ENCODE assay signal across 1 cellular context in the genomic region with DNA sequence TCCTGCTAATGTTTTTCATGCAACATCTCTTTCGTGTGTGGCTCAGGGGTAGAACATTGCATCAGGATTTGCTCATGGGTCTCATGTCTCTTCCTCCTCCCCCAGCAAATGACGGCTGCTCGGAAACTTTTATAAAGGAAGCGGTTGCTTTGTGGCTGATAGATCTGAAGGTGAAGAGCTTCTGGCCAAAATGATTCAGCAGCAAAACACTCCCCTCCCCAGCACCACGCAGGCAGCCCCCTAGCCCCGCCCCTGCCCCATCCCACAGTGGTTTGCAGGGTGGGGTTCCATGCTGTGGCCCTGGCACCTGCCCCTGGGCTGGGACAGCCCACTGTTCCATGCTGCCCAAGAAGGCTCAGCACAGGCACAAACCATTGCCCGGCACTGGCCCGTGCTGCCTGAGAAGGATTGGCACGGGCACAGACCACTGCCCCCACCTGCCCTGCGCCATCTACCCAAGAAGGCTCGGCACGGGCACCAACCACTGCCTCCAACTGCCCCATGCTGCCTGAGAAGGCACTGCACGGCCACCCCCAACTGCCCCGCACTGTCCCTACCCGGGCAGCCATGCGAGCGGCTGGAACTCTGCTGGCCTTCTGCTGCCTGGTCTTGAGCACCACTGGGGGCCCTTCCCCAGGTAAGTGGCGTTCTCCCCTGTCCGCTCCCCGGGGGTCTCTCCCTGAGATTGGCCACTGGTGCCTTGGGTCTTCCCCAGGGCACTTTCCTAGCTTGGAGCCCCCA.
TF ChIP-seq lines count a peak whose summit lies in the region.

A gene with protein sequence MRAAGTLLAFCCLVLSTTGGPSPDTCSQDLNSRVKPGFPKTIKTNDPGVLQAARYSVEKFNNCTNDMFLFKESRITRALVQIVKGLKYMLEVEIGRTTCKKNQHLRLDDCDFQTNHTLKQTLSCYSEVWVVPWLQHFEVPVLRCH (plus strand): TSS at position 331 of the 741 bp plus-strand sequence. CDS start 237 bp downstream, at position 568.

TF ChIP-seq in SK-N-SH, 30 proteins besides CTCF, POLR2A, EP300 and RAD21 (continued from another document):
- TF ChIP-seq, protein P1, sequence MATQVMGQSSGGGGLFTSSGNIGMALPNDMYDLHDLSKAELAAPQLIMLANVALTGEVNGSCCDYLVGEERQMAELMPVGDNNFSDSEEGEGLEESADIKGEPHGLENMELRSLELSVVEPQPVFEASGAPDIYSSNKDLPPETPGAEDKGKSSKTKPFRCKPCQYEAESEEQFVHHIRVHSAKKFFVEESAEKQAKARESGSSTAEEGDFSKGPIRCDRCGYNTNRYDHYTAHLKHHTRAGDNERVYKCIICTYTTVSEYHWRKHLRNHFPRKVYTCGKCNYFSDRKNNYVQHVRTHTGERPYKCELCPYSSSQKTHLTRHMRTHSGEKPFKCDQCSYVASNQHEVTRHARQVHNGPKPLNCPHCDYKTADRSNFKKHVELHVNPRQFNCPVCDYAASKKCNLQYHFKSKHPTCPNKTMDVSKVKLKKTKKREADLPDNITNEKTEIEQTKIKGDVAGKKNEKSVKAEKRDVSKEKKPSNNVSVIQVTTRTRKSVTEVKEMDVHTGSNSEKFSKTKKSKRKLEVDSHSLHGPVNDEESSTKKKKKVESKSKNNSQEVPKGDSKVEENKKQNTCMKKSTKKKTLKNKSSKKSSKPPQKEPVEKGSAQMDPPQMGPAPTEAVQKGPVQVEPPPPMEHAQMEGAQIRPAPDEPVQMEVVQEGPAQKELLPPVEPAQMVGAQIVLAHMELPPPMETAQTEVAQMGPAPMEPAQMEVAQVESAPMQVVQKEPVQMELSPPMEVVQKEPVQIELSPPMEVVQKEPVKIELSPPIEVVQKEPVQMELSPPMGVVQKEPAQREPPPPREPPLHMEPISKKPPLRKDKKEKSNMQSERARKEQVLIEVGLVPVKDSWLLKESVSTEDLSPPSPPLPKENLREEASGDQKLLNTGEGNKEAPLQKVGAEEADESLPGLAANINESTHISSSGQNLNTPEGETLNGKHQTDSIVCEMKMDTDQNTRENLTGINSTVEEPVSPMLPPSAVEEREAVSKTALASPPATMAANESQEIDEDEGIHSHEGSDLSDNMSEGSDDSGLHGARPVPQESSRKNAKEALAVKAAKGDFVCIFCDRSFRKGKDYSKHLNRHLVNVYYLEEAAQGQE (IDR thresholded peaks at IDR 0.05; ENCODE audit: low read depth, low read length): no peak
- TF ChIP-seq NFIC (IDR thresholded peaks at IDR 0.05; ENCODE audit: borderline replicate concordance) (no peak), MEF2A (IDR thresholded peaks at IDR 0.05; ENCODE audit: borderline replicate concordance, low read depth) (no peak), FOXM1 (IDR thresholded peaks at IDR 0.05; ENCODE audit: low read depth) (no peak), JUND (IDR thresholded peaks at IDR 0.05) (no peak)
TF ChIP-seq in SK-N-SH: peak in this region for 0.
